ENCODE assay signal across 8 cellular contexts in genomic region chr11:36289226-36289852, GRCh38. TPM values are rescaled to one million over a fixed set of nuclear protein-coding genes. Genes with fewer than 3 reads are reported as not detected.
DNase-seq lines count a peak whose midpoint lies in the region; ATAC-seq and TF ChIP-seq lines count a peak whose summit lies in the region.

Gene COMMD9, minus strand, starts transcription at chr11:36289424. Its CDS starts 12 bp downstream, at chr11:36289412.

- intact Hi-C loops in left lung (cut with DNase I), result no loop called here

- peaks cover 10 to 23% of the 10 kb centered on the region in 2 donors for H3K4me1 ChIP-seq in left lung

- TF ChIP-seq CTCF in left lung (IDR thresholded peaks at IDR 0.05), result no peak

- peak within 1 kb of the TSS; percentile 64 to 82 for H3K4me3 ChIP-seq in left lung

- DNase-seq in C1 segment of cervical spinal cord (lab: John Stamatoyannopoulos, UW) (peak; percentile 81 to 94 (median 92)), NCI-H748 treated with DMSO at 0.1 percent for 48 hours (lab: John Stamatoyannopoulos, UW) (peak; percentile 85), dermis blood vessel endothelial cell (peak; percentile 95), left lung (peak; percentile 96 to 99)
- peak; percentile 94 for DNase-seq in activated CD4-positive, alpha-beta T cell treated with anti-CD3 and anti-CD28 coated beads, Interleukin-2, amount 50 U/mL, for 4 hours
- DNase-seq in stimulated activated CD4-positive, alpha-beta T cell treated with anti-CD3 and anti-CD28 coated beads, Interleukin-2, amount 100 ng/mL, for 48 hours, result peak; percentile 89

- peak within 1 kb of the TSS; percentile 50 to 80 for H3K27ac ChIP-seq in left lung

- peak; percentile 100 for ATAC-seq in GM19372 (IDR thresholded peaks at IDR 0.05; ENCODE audit: low read depth, unreplicated experiment)
- ATAC-seq in HG03558 (IDR thresholded peaks at IDR 0.05; ENCODE audit: extremely low read depth, unreplicated experiment), result peak; percentile 97
- ATAC-seq in left lung, result peak; percentile 98

- no peaks in the 10 kb centered on the region for H3K27me3 ChIP-seq in left lung

- no peaks in the 10 kb centered on the region for H3K9me3 ChIP-seq in left lung

- no peaks in the 10 kb centered on the region for H3K36me3 ChIP-seq in left lung

RNA-seq across cellular contexts. Expression of gene COMMD9, which starts in this region (rescaled TPM):
- total RNA-seq in dermis blood vessel endothelial cell (32.5 and 50.5 TPM in 2 replicates), left lung (10 to 100 TPM; 76.0 to 87.2 TPM)

Comparison
In these comparisons a context has a peak if more than half of its experiments do, and no peak if none do; other contexts are left out.
1. Peak in every context shown above with its lines: DNase-seq, ATAC-seq, H3K4me3 ChIP-seq and H3K27ac ChIP-seq.